19 cellular contexts compared by ENCODE assay signal in genomic region chr15:89058376-89058775, GRCh38. TPM values are rescaled to one million over a fixed set of nuclear protein-coding genes. Genes with fewer than 3 reads are reported as not detected.
DNase-seq lines count a peak whose midpoint lies in the region; ATAC-seq, FAIRE-seq and TF ChIP-seq lines count a peak whose summit lies in the region.
"Had no signal": no experiment of that assay in that cellular context is flagged by ENCODE, and none has a peak within 500 bp of the region (broad histone marks: within the 10 kb centered on the region; RNA-seq: fewer than 3 reads in every experiment).

No MANE protein-coding gene starts in this region.

- H3K36me3 Mint-ChIP-seq in naive thymus-derived CD8-positive, alpha-beta T cell = no peaks in the 10 kb centered on the region
- H3K36me3 Mint-ChIP-seq: CD4-positive, CD25-positive, alpha-beta regulatory T cell had no signal

- no peaks in the 10 kb centered on the region for H4K20me1 ChIP-seq in OCI-LY3 (ENCODE audit: insufficient read depth, low read length)

- 0 out of 2 replicates have a peak, but pooled peaks cover 4% of the 10 kb centered on the region for H3K27me3 ChIP-seq in OCI-LY3 (ENCODE audit: low read depth, low read length)

- 72% methylated on average over 4 of the region's 4 CpGs for WGBS in A549 (ENCODE audit: missing lambda C conversion rate)

- TF ChIP-seq POLR2A in A549 (IDR thresholded peaks at IDR 0.05; ENCODE audit: low read length) = no peak

- H3K4me2 ChIP-seq in A549 = no peak overlapping the region
- no peak overlapping the region for H3K4me2 ChIP-seq in OCI-LY3 (ENCODE audit: low read length)

- POLR2A ChIA-PET in A549 (lab: Yijun Ruan, JAX) = interaction anchor here (1.2 kb wide), 1 partner anchor 30 kb away, joined by 3 read pairs; the partner anchor contains the start of gene ABHD2
- POLR2A ChIA-PET in naive thymus-derived CD8-positive, alpha-beta T cell (lab: Charles Lee) = interaction anchor here (0.7 to 1.2 kb wide), 4 partner anchors 30 to 179 kb away, joined by 3 to 4 read pairs (median 3); partner anchors contain the start of gene ABHD2

- no peak for FAIRE-seq in A549 (lab: Jason Lieb, UNC)
- FAIRE-seq: H54, HepG2 had no signal

- H3K4me1 Mint-ChIP-seq in naive thymus-derived CD8-positive, alpha-beta T cell = peaks cover 3 to 6% (median 6%) of the 10 kb centered on the region in 4 donors

- TF ChIP-seq CTCF in A549 (IDR thresholded peaks at IDR 0.05) = no peak
- TF ChIP-seq CTCF in OCI-LY3 (IDR thresholded peaks at IDR 0.05; ENCODE audit: low read depth, low read length) = no peak
- TF ChIP-seq CTCF in coronary artery (IDR thresholded peaks at IDR 0.05) = no peak

- H3K27me3 Mint-ChIP-seq in naive thymus-derived CD8-positive, alpha-beta T cell = peaks cover 0 to 3% (median 0%) of the 10 kb centered on the region in 5 donors

- H3K9me3 ChIP-seq in A549 (no peaks in the 10 kb centered on the region), OCI-LY3 (ENCODE audit: insufficient read depth, low read length) (no peaks in the 10 kb centered on the region)

- H3K4me1 ChIP-seq in A549 = peaks cover 6% of the 10 kb centered on the region; the same call in 1 of the 3 replicates
- H3K4me1 ChIP-seq in OCI-LY3 (ENCODE audit: low read length) = peaks cover 5% of the 10 kb centered on the region; the same call in 1 of the 2 replicates

- H3K9ac ChIP-seq in OCI-LY3 (ENCODE audit: low read length) = no peak overlapping the region

- H3K4me3 ChIP-seq in A549 = no peak overlapping the region
- H3K4me3 ChIP-seq in OCI-LY3 (ENCODE audit: low read length) = no peak overlapping the region
- no peak overlapping the region for H3K4me3 ChIP-seq in coronary artery

- no peak for TF ChIP-seq EP300 in A549 (IDR thresholded peaks at IDR 0.05)

- peak overlapping the region; percentile 55 to 57; a peak in 5 of 6 replicates for H3K27ac ChIP-seq in A549
- H3K27ac ChIP-seq in OCI-LY3 (ENCODE audit: low read length) = no peak overlapping the region
- peak overlapping the region; percentile 48 to 73 for H3K27ac ChIP-seq in coronary artery
- H3K27ac ChIP-seq in temporal lobe (ENCODE audit: low read depth, low read length) = peak overlapping the region; percentile 29
- H3K27ac ChIP-seq: RWPE1 had no signal

- peaks cover 0 to 1% (median 0%) of the 10 kb centered on the region in 9 donors for H3K9me3 Mint-ChIP-seq in naive thymus-derived CD8-positive, alpha-beta T cell
- H3K9me3 Mint-ChIP-seq: CD4-positive, CD25-positive, alpha-beta regulatory T cell had no signal

- no peak overlapping the region for H3K4me3 Mint-ChIP-seq in naive thymus-derived CD8-positive, alpha-beta T cell
- H3K4me3 Mint-ChIP-seq: CD4-positive, CD25-positive, alpha-beta regulatory T cell had no signal

- DNase-seq in A549 (ENCODE audit: low read depth in 1 of 2, low spot score in 1 of 2) (no peak), coronary artery (ENCODE audit: low spot score) (no peak), epidermal melanocyte (ENCODE audit: insufficient read length, low spot score) (no peak)
- no peak for DNase-seq in naive thymus-derived CD8-positive, alpha-beta T cell
- DNase-seq: 8988T; CD4-positive, CD25-positive, alpha-beta regulatory T cell; DMS53; KG1; MM.1S; NCI-H2029; NCI-H446 treated with DMSO at 0.1 percent for 48 hours; NCI-H526 treated with DMSO at 0.1 percent for 48 hours; SHP77 treated with DMSO at 0.1 percent for 48 hours had no signal

- no peak for TF ChIP-seq RAD21 in A549 (conservative IDR thresholded peaks at IDR 0.05 in 1 of 2, IDR thresholded peaks at IDR 0.05 in 1 of 2)

- H2AFZ ChIP-seq in OCI-LY3 (ENCODE audit: low read depth, low read length) = 0 out of 2 replicates have a peak overlapping the region, but pooled peaks have one; percentile 7

- CTCF ChIA-PET in A549 (lab: Yijun Ruan, JAX) = interaction anchor here (0.7 to 16.1 kb wide), 54 partner anchors 9 to 426 kb away, joined by 3 to 735 read pairs (median 8); partner anchors contain the start of genes ABHD2 and HAPLN3

- H3K27ac Mint-ChIP-seq in naive thymus-derived CD8-positive, alpha-beta T cell = peak overlapping the region in 1 of 10 donors; percentile 60

- H3K79me2 ChIP-seq in OCI-LY3 (ENCODE audit: low read length) = no peaks in the 10 kb centered on the region

- no peaks in the 10 kb centered on the region for H3K36me3 ChIP-seq in OCI-LY3 (replicated peaks; ENCODE audit: low read depth, low read length)

- ATAC-seq in A549 (no peak), HG03045 (IDR thresholded peaks at IDR 0.05; ENCODE audit: unreplicated experiment) (no peak)
- ATAC-seq in naive thymus-derived CD8-positive, alpha-beta T cell = no peak

TF ChIP-seq in A549, 52 proteins besides CTCF, POLR2A, EP300 and RAD21:
- TF ChIP-seq GATA3 (IDR thresholded peaks at IDR 0.05; ENCODE audit: borderline replicate concordance) = no peak
- no peak for TF ChIP-seq USF2 (IDR thresholded peaks at IDR 0.05)
- no peak for TF ChIP-seq TFCP2L1 (CRISPR knock-in tag; IDR thresholded peaks at IDR 0.05)
- no peak for TF ChIP-seq ZC3H11A (IDR thresholded peaks at IDR 0.05)
- TF ChIP-seq KDM5A (IDR thresholded peaks at IDR 0.05) = no peak
- TF ChIP-seq HMGXB4 (CRISPR knock-in tag; IDR thresholded peaks at IDR 0.05; ENCODE audit: borderline replicate concordance) = no peak
- TF ChIP-seq BHLHE40 (IDR thresholded peaks at IDR 0.05; ENCODE audit: low read depth, low read length) = no peak

RNA-seq across cellular contexts. Expression of gene ABHD2, which starts 29.9 kb away (rescaled TPM):
- 63.3 and 76.4 TPM in 2 replicates for polyA plus RNA-seq in A549 (2011; rRNA removed)
- polyA plus RNA-seq in A549 (2012; cell fraction: cytosol; rRNA removed) = 31.8 and 36.7 TPM in 2 replicates
- 30.7 and 39.5 TPM in 2 replicates for polyA plus RNA-seq in A549 (2012; cell fraction: nucleus; rRNA removed)
- polyA plus RNA-seq in A549 (2017; fragmentation: RNase III; extraction: RNeasy Plus Mini Kit Qiagen cat#74134 plus additional on column Dnase treatment) = 33.1 to 41.0 TPM (median 36.2 TPM) in 3 replicates
- 194 and 230 TPM in 2 replicates for polyA minus RNA-seq in A549 (2011; rRNA and poly(A)+ RNA removed)
- total RNA-seq in temporal lobe = 51.6 TPM
- 10 to 100 TPM; 47.6 to 49.9 TPM for total RNA-seq in naive thymus-derived CD8-positive, alpha-beta T cell
- polyA plus RNA-seq in naive thymus-derived CD8-positive, alpha-beta T cell = 10 to 100 TPM; 14.0 to 17.1 (median 15.0) TPM
